ENCODE assay signal across 19 cellular contexts in the genomic region with DNA sequence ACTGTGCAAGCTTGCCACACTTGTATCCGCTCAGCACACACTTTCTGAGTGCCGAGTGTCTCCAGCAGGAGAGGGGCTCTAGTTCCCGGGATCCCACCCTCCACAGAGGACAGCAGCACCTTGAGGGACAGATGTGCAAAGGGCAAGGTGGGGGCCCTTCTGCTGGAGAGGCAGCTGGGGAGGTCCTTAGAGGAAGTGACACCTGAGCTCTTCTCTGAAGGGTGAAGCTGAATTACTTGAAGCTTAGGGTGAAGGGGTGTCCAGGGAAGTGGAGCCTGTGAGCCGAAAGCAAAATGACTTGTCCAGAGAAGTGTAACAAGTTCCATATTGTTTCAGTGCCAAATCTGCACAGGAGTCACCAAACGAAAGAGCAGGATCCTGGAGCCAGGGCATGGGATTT.
A peak's percentile ranks its signal among the peaks of the same experiment; 100 is the strongest.
DNase-seq lines count a peak whose midpoint lies in the region; ATAC-seq, FAIRE-seq and TF ChIP-seq lines count a peak whose summit lies in the region.
"Had no signal": no experiment of that assay in that cellular context is flagged by ENCODE, and none has a peak within 500 bp of the region (broad histone marks: within the 10 kb centered on the region; RNA-seq: fewer than 3 reads in every experiment).

No MANE protein-coding gene starts in this region.

- H3K79me2 ChIP-seq in OCI-LY3 (ENCODE audit: low read length) = no peaks in the 10 kb centered on the region

- H2AFZ ChIP-seq in OCI-LY3 (ENCODE audit: low read depth, low read length) = no peak overlapping the region
- H2AFZ ChIP-seq: GM23248 had no signal

- H3K4me1 ChIP-seq in OCI-LY3 (ENCODE audit: low read length) = peaks cover 62% of the 10 kb centered on the region
- H3K4me1 ChIP-seq: A549 had no signal

- TF ChIP-seq CTCF in GM12865 (IDR thresholded peaks at IDR 0.05; ENCODE audit: insufficient read depth, low read depth, low read length, missing control alignments) (no peak), OCI-LY3 (IDR thresholded peaks at IDR 0.05; ENCODE audit: low read depth, low read length) (no peak), fibroblast of mammary gland (conservative IDR thresholded peaks at IDR 0.05; ENCODE audit: control insufficient read depth, insufficient read depth, low read depth, low read length) (no peak)

- no peak for FAIRE-seq in GM12891 (lab: Jason Lieb, UNC)
- FAIRE-seq: A549, D721Med, G401.6, H54, HTR-8/SVneo had no signal

- H3K9me3 ChIP-seq in OCI-LY3 (ENCODE audit: insufficient read depth, low read length) = no peaks in the 10 kb centered on the region
- H3K9me3 ChIP-seq: A549 had no signal

- TF ChIP-seq POLR2A in GM12891 (IDR thresholded peaks at IDR 0.05; ENCODE audit: low read depth, low read length) = no peak

- DNase-seq in GM12865 (ENCODE audit: low read depth) (peak; percentile 49), GM12891 (ENCODE audit: insufficient read length, low spot score) (no peak), fibroblast of mammary gland (ENCODE audit: low read depth) (peak; percentile 30), NCI-H748 (lab: John Stamatoyannopoulos, UW; ENCODE audit: unreplicated experiment) (no peak), SW 1271 (lab: John Stamatoyannopoulos, UW) (no peak)
- DNase-seq: CD8-positive, alpha-beta T cell; COR-L47; DMS153; DMS79 treated with DMSO at 0.1 percent for 48 hours; EL had no signal

- no peak overlapping the region for H3K4me3 ChIP-seq in GM12865 (ENCODE audit: low read depth, low read length)
- H3K4me3 ChIP-seq in OCI-LY3 (ENCODE audit: low read length) = no peak overlapping the region
- no peak overlapping the region for H3K4me3 ChIP-seq in fibroblast of mammary gland (ENCODE audit: control insufficient read depth, low read depth, low read length)
- H3K4me3 ChIP-seq: A549, GM23248 had no signal

- no peaks in the 10 kb centered on the region for H3K27me3 ChIP-seq in OCI-LY3 (ENCODE audit: low read depth, low read length)

- H3K9ac ChIP-seq in OCI-LY3 (ENCODE audit: low read length) = no peak overlapping the region
- H3K9ac ChIP-seq: GM23248 had no signal

- no peak for ATAC-seq in GM21786 (IDR thresholded peaks at IDR 0.05; ENCODE audit: unreplicated experiment)
- ATAC-seq: A549; CD8-positive, alpha-beta T cell; HCT116 had no signal

- no peaks in the 10 kb centered on the region for H4K20me1 ChIP-seq in OCI-LY3 (ENCODE audit: insufficient read depth, low read length)

- H3K36me3 ChIP-seq in OCI-LY3 (replicated peaks; ENCODE audit: low read depth, low read length) = no peaks in the 10 kb centered on the region

- peak overlapping the region; percentile 31 for H3K4me2 ChIP-seq in OCI-LY3 (ENCODE audit: low read length)
- H3K4me2 ChIP-seq: A549 had no signal

- no peak overlapping the region for H3K27ac ChIP-seq in OCI-LY3 (ENCODE audit: low read length)
- H3K27ac ChIP-seq: A549, GM23248 had no signal

TF ChIP-seq in GM12891, 5 proteins besides CTCF, POLR2A, EP300 and RAD21:
- no peak for TF ChIP-seq TAF1 (IDR thresholded peaks at IDR 0.05; ENCODE audit: low read depth, low read length)
- TF ChIP-seq SPI1 (IDR thresholded peaks at IDR 0.05; ENCODE audit: low read depth, low read length) = peak; percentile 72

Comparison
In these comparisons a context has a peak if more than half of its experiments do, and no peak if none do; other contexts are left out.
1. DNase-seq: peak in GM12865 (single experiment) and fibroblast of mammary gland (single experiment); none in GM12891 (single experiment), NCI-H748 (single experiment) and SW 1271 (0 of 2).